ENCODE assay signal across 8 cellular contexts in the genomic region with DNA sequence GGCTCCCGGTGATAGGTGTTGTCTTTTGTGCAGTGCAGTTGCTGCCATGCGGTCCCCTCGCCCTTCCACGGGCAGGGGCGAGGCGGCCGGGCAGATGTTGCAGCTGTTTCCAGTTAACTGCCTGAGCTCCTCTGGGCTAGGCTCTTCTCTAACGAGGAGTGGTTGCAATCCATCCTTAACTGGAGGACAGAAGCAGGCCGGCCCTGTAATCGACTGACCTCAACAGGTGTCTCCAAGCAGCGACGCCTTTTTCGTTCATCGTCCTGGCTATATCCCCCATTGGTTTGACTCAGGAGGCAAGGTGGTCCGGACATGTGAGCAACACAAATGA. TPM values are rescaled to one million over a fixed set of nuclear protein-coding genes. Genes with fewer than 3 reads are reported as not detected.
DNase-seq lines count a peak whose midpoint lies in the region; ATAC-seq and TF ChIP-seq lines count a peak whose summit lies in the region.

No MANE protein-coding gene starts in this region.

- H3K9me3 Mint-ChIP-seq in activated T-helper 17 cell treated with anti-CD3 and anti-CD28 coated beads, Interleukin-2, amount 50 U/mL, for 72 hours: no peaks in the 10 kb centered on the region
- no peaks in the 10 kb centered on the region for H3K9me3 Mint-ChIP-seq in stimulated activated memory B cell treated with anti-CD40 and anti-IgM and Interleukin-4, amounts not matched to agents 10 μg/mL and 1 μg/mL and 100 μg/mL, for 72 hours

- peak overlapping the region; percentile 84 for H3K4me3 Mint-ChIP-seq in activated T-helper 17 cell treated with anti-CD3 and anti-CD28 coated beads, Interleukin-2, amount 50 U/mL, for 72 hours
- peak overlapping the region; percentile 94 for H3K4me3 Mint-ChIP-seq in stimulated activated memory B cell treated with anti-CD40 and anti-IgM and Interleukin-4, amounts not matched to agents 10 μg/mL and 1 μg/mL and 100 μg/mL, for 72 hours

- peaks cover 10% of the 10 kb centered on the region for H3K36me3 Mint-ChIP-seq in activated T-helper 17 cell treated with anti-CD3 and anti-CD28 coated beads, Interleukin-2, amount 50 U/mL, for 72 hours (ENCODE audit: low read depth)
- H3K36me3 Mint-ChIP-seq in stimulated activated memory B cell treated with anti-CD40 and anti-IgM and Interleukin-4, amounts not matched to agents 10 μg/mL and 1 μg/mL and 100 μg/mL, for 72 hours: peaks cover 12% of the 10 kb centered on the region

- DNase-seq in AG08395 (ENCODE audit: low spot score): peak; percentile 31
- no peak for DNase-seq in HEK293T (ENCODE audit: extremely low spot score)
- DNase-seq in HK-2 (ENCODE audit: unreplicated experiment): no peak
- DNase-seq in AG08396 (ENCODE audit: low spot score): no peak
- DNase-seq in GM19240 (ENCODE audit: insufficient read length, low spot score): no peak

- H3K4me3 ChIP-seq in iPS-11a (ENCODE audit: low read depth, low read length): peak overlapping the region; percentile 84

- POLR2A ChIA-PET in HEK293T (lab: Yijun Ruan, JAX): interaction anchor here (0.6 kb wide), 1 partner anchor 48 kb away, joined by 3 read pairs; no protein-coding TSS in a partner anchor

- ATAC-seq in activated T-helper 17 cell treated with anti-CD3 and anti-CD28 coated beads, Interleukin-2, amount 50 U/mL, for 72 hours (replicated peaks): no peak
- no peak for ATAC-seq in stimulated activated memory B cell treated with anti-CD40 and anti-IgM and Interleukin-4, amounts not matched to agents 10 μg/mL and 1 μg/mL and 100 μg/mL, for 72 hours

- no peak overlapping the region for H3K27ac Mint-ChIP-seq in activated T-helper 17 cell treated with anti-CD3 and anti-CD28 coated beads, Interleukin-2, amount 50 U/mL, for 72 hours
- H3K27ac Mint-ChIP-seq in stimulated activated memory B cell treated with anti-CD40 and anti-IgM and Interleukin-4, amounts not matched to agents 10 μg/mL and 1 μg/mL and 100 μg/mL, for 72 hours: peak overlapping the region; percentile 97

- CTCF ChIA-PET in HEK293T (lab: Yijun Ruan, JAX): no interaction called here

- no peaks in the 10 kb centered on the region for H3K27me3 Mint-ChIP-seq in activated T-helper 17 cell treated with anti-CD3 and anti-CD28 coated beads, Interleukin-2, amount 50 U/mL, for 72 hours
- no peaks in the 10 kb centered on the region for H3K27me3 Mint-ChIP-seq in stimulated activated memory B cell treated with anti-CD40 and anti-IgM and Interleukin-4, amounts not matched to agents 10 μg/mL and 1 μg/mL and 100 μg/mL, for 72 hours

- peaks cover 22% of the 10 kb centered on the region for H3K4me1 Mint-ChIP-seq in activated T-helper 17 cell treated with anti-CD3 and anti-CD28 coated beads, Interleukin-2, amount 50 U/mL, for 72 hours
- peaks cover 38% of the 10 kb centered on the region for H3K4me1 Mint-ChIP-seq in stimulated activated memory B cell treated with anti-CD40 and anti-IgM and Interleukin-4, amounts not matched to agents 10 μg/mL and 1 μg/mL and 100 μg/mL, for 72 hours

TF ChIP-seq in HEK293T, 16 proteins besides CTCF, POLR2A, EP300 and RAD21:
- no peak for TF ChIP-seq FOXK2 (IDR thresholded peaks at IDR 0.05)
- TF ChIP-seq L3MBTL2 (conservative IDR thresholded peaks at IDR 0.05): peak; percentile 87; the same call in 1 of the 2 replicates
TF ChIP-seq in HEK293T: peak in this region for 1.

RNA-seq across cellular contexts. Expression of a gene that starts 1.9 kb away (rescaled TPM):
- total RNA-seq in activated T-helper 17 cell treated with anti-CD3 and anti-CD28 coated beads, Interleukin-2, amount 50 U/mL, for 72 hours: 1 to 10 TPM; 4.1 to 6.8 TPM
